ENCODE assay signal across 8 cellular contexts in genomic region chr3:171458056-171458856, GRCh38. TPM values are rescaled to one million over a fixed set of nuclear protein-coding genes. Genes with fewer than 3 reads are reported as not detected.
DNase-seq lines count a peak whose midpoint lies in the region; ATAC-seq lines count a peak whose summit lies in the region.

No MANE protein-coding gene starts in this region.

- peak overlapping the region; percentile 10 for H3K9ac ChIP-seq in rectal smooth muscle tissue (ENCODE audit: low read length)

- H3K4me3 ChIP-seq in Jurkat, Clone E6-1 (ENCODE audit: low read length): no peak overlapping the region
- H3K4me3 ChIP-seq in rectal smooth muscle tissue (ENCODE audit: low read length): peak overlapping the region; percentile 93

- peaks cover 8% of the 10 kb centered on the region for H3K4me1 ChIP-seq in rectal smooth muscle tissue (ENCODE audit: control insufficient read depth, insufficient read depth, low read length)

- ATAC-seq in GM18519 (IDR thresholded peaks at IDR 0.05; ENCODE audit: low FRiP score, unreplicated experiment) (no peak), HG03139 (IDR thresholded peaks at IDR 0.05; ENCODE audit: unreplicated experiment) (no peak), HG03354 (IDR thresholded peaks at IDR 0.05; ENCODE audit: poor library complexity, severe bottlenecking, unreplicated experiment) (no peak)

- H3K27ac ChIP-seq in rectal smooth muscle tissue (ENCODE audit: low read depth, low read length): no peak overlapping the region

- DNase-seq in Jurkat, Clone E6-1 (ENCODE audit: low read depth, low spot score): peak; percentile 53
- DNase-seq in activated T-helper 1 cell treated with anti-CD3 and anti-CD28 coated beads, Interleukin-2, amount 50 U/mL, for 16 hours (ENCODE audit: low read depth in 1 of 2, low spot score in 1 of 2): peak; percentile 17 to 30
- DNase-seq in glomerular visceral epithelial cell (ENCODE audit: extremely low spot score): peak; percentile 69
- no peak for DNase-seq in NCI-H1105 (lab: John Stamatoyannopoulos, UW)

- no peaks in the 10 kb centered on the region for H3K27me3 ChIP-seq in rectal smooth muscle tissue (ENCODE audit: control insufficient read depth, insufficient read depth, low read length)

- no peaks in the 10 kb centered on the region for H3K36me3 ChIP-seq in rectal smooth muscle tissue (ENCODE audit: control insufficient read depth, insufficient read depth, low read length)

RNA-seq across cellular contexts. Expression of gene TNIK, which starts 1.9 kb away (rescaled TPM):
- polyA plus RNA-seq in Jurkat, Clone E6-1 (2012; ENCODE audit: insufficient read depth, insufficient read length): 9.5 TPM
